Comparison of ENCODE assay signal across 8 cellular contexts in genomic region chr10:110918633-110919348, GRCh38. TPM values are rescaled to one million over a fixed set of nuclear protein-coding genes. Genes with fewer than 3 reads are reported as not detected.
DNase-seq lines count a peak whose midpoint lies in the region; ATAC-seq and TF ChIP-seq lines count a peak whose summit lies in the region.

Gene BBIP1 (minus strand): TSS chr10:110919180. CDS start chr10:110918157, 1,023 bp downstream.

- H3K4me2 ChIP-seq in OCI-LY1 (ENCODE audit: low read length): peak within 1 kb of the TSS; percentile 85

- no peaks in the 10 kb centered on the region for H4K20me1 ChIP-seq in OCI-LY1 (ENCODE audit: insufficient read depth, low read length)

- no peaks in the 10 kb centered on the region for H3K9me2 ChIP-seq in OCI-LY1 (ENCODE audit: low read depth, low read length)

- H3K9me3 Mint-ChIP-seq in activated naive CD8-positive, alpha-beta T cell treated with anti-CD3 and anti-CD28 coated beads for 36 hours: no peaks in the 10 kb centered on the region

- H3K27ac ChIP-seq in OCI-LY1 (ENCODE audit: low read depth, low read length, poor library complexity, severe bottlenecking) (peak within 1 kb of the TSS; percentile 92), neutrophil (peak within 1 kb of the TSS; percentile 99)

- H3K27ac Mint-ChIP-seq in activated naive CD8-positive, alpha-beta T cell treated with anti-CD3 and anti-CD28 coated beads for 36 hours: peak within 1 kb of the TSS; percentile 99

- peak; percentile 100 for DNase-seq in ELF-1 (ENCODE audit: low read depth, low spot score)
- DNase-seq in HT-29 (ENCODE audit: low spot score): peak; percentile 99
- peak; percentile 91 for DNase-seq in activated naive CD8-positive, alpha-beta T cell treated with anti-CD3 and anti-CD28 coated beads for 36 hours
- DNase-seq in germinal center (ENCODE audit: low spot score): peak; percentile 94
- no peak for DNase-seq in T-helper 9 cell

- no peaks in the 10 kb centered on the region for H3K27me3 Mint-ChIP-seq in activated naive CD8-positive, alpha-beta T cell treated with anti-CD3 and anti-CD28 coated beads for 36 hours

- H2AFZ ChIP-seq in OCI-LY1 (ENCODE audit: low read length): peak within 1 kb of the TSS; percentile 89

- peaks cover 7% of the 10 kb centered on the region for H3K36me3 Mint-ChIP-seq in activated naive CD8-positive, alpha-beta T cell treated with anti-CD3 and anti-CD28 coated beads for 36 hours

- ATAC-seq in GM21423 (IDR thresholded peaks at IDR 0.05; ENCODE audit: unreplicated experiment): peak; percentile 74

- H3K9me3 ChIP-seq in OCI-LY1 (ENCODE audit: low read length): no peaks in the 10 kb centered on the region
- no peaks in the 10 kb centered on the region for H3K9me3 ChIP-seq in neutrophil

- H3K9ac ChIP-seq in OCI-LY1 (ENCODE audit: low read length): peak within 1 kb of the TSS; percentile 81

- peaks cover 31% of the 10 kb centered on the region for H3K4me1 Mint-ChIP-seq in activated naive CD8-positive, alpha-beta T cell treated with anti-CD3 and anti-CD28 coated beads for 36 hours

- TF ChIP-seq CTCF in OCI-LY1 (IDR thresholded peaks at IDR 0.05; ENCODE audit: low read length) (no peak), neutrophil (IDR thresholded peaks at IDR 0.05) (peak; percentile 65)

- peaks cover 58% of the 10 kb centered on the region for H3K4me1 ChIP-seq in OCI-LY1 (ENCODE audit: insufficient read depth, low read length, severe bottlenecking)
- H3K4me1 ChIP-seq in neutrophil (ENCODE audit: control insufficient read depth in 1 of 2, insufficient read depth in 1 of 2, low read depth in 1 of 2, low read length in 1 of 2): peaks cover 31 to 40% of the 10 kb centered on the region in 2 experiments

- peak within 1 kb of the TSS; percentile 98 for H3K4me3 Mint-ChIP-seq in activated naive CD8-positive, alpha-beta T cell treated with anti-CD3 and anti-CD28 coated beads for 36 hours

- H3K36me3 ChIP-seq in OCI-LY1 (ENCODE audit: insufficient read depth, low read length): no peaks in the 10 kb centered on the region
- H3K36me3 ChIP-seq in neutrophil: peaks cover 10% of the 10 kb centered on the region

- H3K4me3 ChIP-seq in OCI-LY1 (ENCODE audit: low read depth, low read length, poor library complexity, severe bottlenecking) (peak within 1 kb of the TSS; percentile 75), neutrophil (ENCODE audit: low read depth in 1 of 2, low read length in 1 of 2) (peak within 1 kb of the TSS; percentile 90 to 94)

- H3K27me3 ChIP-seq in OCI-LY1 (ENCODE audit: insufficient read depth, low read length) (no peaks in the 10 kb centered on the region), neutrophil (no peaks in the 10 kb centered on the region)

- 0 out of 2 replicates have a peak, but pooled peaks cover 16% of the 10 kb centered on the region for H3F3A ChIP-seq in OCI-LY1 (ENCODE audit: insufficient read depth, low read length)

- H3K79me2 ChIP-seq in OCI-LY1 (ENCODE audit: insufficient read depth, low read length): peaks cover 35% of the 10 kb centered on the region

RNA-seq across cellular contexts. Expression of gene BBIP1, which starts in this region (rescaled TPM):
- 9.2 and 12.7 TPM in 2 replicates for total RNA-seq in HT-29 (2014; rRNA removed; shearing (Covaris generic))
- total RNA-seq in activated naive CD8-positive, alpha-beta T cell treated with anti-CD3 and anti-CD28 coated beads for 36 hours: 10 to 100 TPM; 35.6 to 37.1 TPM
